Comparison of ENCODE assay signal across 14 cellular contexts in the genomic region with DNA sequence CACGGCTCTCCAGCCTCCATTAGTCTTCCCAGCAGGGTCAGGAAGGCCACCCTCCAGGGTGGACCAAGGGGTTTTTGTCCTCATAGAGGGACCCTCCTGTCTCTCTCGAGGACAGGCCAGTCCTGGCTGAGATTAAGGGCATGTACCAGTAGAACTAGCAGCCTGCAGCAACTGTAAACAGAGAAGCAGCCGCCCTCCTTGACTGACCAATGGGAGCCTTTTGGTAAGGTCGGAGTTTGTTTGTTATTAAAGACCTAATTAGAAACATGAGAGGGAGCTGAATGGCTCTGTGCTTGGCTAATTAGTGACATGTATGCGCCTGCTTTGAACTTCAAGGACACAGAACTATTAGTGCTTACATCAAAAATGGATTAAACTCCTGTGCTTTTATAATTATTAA.
DNase-seq lines count a peak whose midpoint lies in the region; ATAC-seq and TF ChIP-seq lines count a peak whose summit lies in the region.
"Had no signal": no experiment of that assay in that cellular context is flagged by ENCODE, and none has a peak within 500 bp of the region (broad histone marks: within the 10 kb centered on the region; RNA-seq: fewer than 3 reads in every experiment).

No MANE protein-coding gene starts in this region.

- H3K27me3 ChIP-seq in CD4-positive, CD25-positive, alpha-beta regulatory T cell (ENCODE audit: control insufficient read depth, insufficient read depth, low read length): no peaks in the 10 kb centered on the region
- H3K27me3 ChIP-seq in adrenal gland: no peaks in the 10 kb centered on the region
- H3K27me3 ChIP-seq: neutrophil had no signal

- no peak for DNase-seq in CD4-positive, CD25-positive, alpha-beta regulatory T cell
- DNase-seq in NCI-H128 (lab: John Stamatoyannopoulos, UW; ENCODE audit: unreplicated experiment) (peak; percentile 55), adrenal gland (peak in 6 of 7 donors; percentile 11 to 63 (median 25)), KG1 (lab: John Stamatoyannopoulos, UW) (no peak), left colon (no peak), 8988T (no peak)
- DNase-seq in stimulated activated CD4-positive, alpha-beta T cell treated with anti-CD3 and anti-CD28 coated beads, Interleukin-4, amount 100 ng/mL, for 1 hour: no peak
- DNase-seq: activated CD4-positive, CD25-positive, alpha-beta regulatory T cell treated with anti-CD3 and anti-CD28 coated beads, Interleukin-2, amount 50 U/mL, for 72 hours; Right ventricle myocardium superior; stimulated activated CD4-positive, alpha-beta T cell treated with anti-CD3 and anti-CD28 coated beads, Interleukin-2, amount 100 ng/mL, for 48 hours had no signal

- TF ChIP-seq CTCF in adrenal gland (IDR thresholded peaks at IDR 0.05): no peak
- TF ChIP-seq CTCF in nephron (IDR thresholded peaks at IDR 0.05; ENCODE audit: unreplicated experiment in 3 of 3): no peak

- H3K4me3 Mint-ChIP-seq in CD4-positive, CD25-positive, alpha-beta regulatory T cell: peak overlapping the region in 1 of 4 donors; percentile 79
- no peak overlapping the region for H3K4me3 Mint-ChIP-seq in nephron
- H3K4me3 Mint-ChIP-seq: activated naive CD4-positive, alpha-beta T cell treated with anti-CD3 and anti-CD28 coated beads, Interleukin-2, amount 50 U/mL, for 24 hours had no signal

- H3K9me3 ChIP-seq in CD4-positive, CD25-positive, alpha-beta regulatory T cell (ENCODE audit: control insufficient read depth in 2 of 2, low read length in 2 of 2): no peaks in the 10 kb centered on the region
- H3K9me3 ChIP-seq in adrenal gland (replicated peaks in 1 of 3): no peaks in the 10 kb centered on the region
- H3K9me3 ChIP-seq: neutrophil, thoracic aorta had no signal

- H3K27me3 Mint-ChIP-seq in CD4-positive, CD25-positive, alpha-beta regulatory T cell: no peaks in the 10 kb centered on the region
- H3K27me3 Mint-ChIP-seq in nephron (ENCODE audit: low read depth): peaks cover 8% of the 10 kb centered on the region
- H3K27me3 Mint-ChIP-seq: activated naive CD4-positive, alpha-beta T cell treated with anti-CD3 and anti-CD28 coated beads, Interleukin-2, amount 50 U/mL, for 24 hours had no signal

- H3K36me3 Mint-ChIP-seq in CD4-positive, CD25-positive, alpha-beta regulatory T cell: peaks cover 7% of the 10 kb centered on the region
- peaks cover 8% of the 10 kb centered on the region for H3K36me3 Mint-ChIP-seq in nephron (ENCODE audit: low read depth)
- H3K36me3 Mint-ChIP-seq: activated naive CD4-positive, alpha-beta T cell treated with anti-CD3 and anti-CD28 coated beads, Interleukin-2, amount 50 U/mL, for 24 hours had no signal

- no peak overlapping the region for H3K27ac ChIP-seq in CD4-positive, CD25-positive, alpha-beta regulatory T cell (ENCODE audit: insufficient read depth, low read length, poor library complexity, severe bottlenecking)
- H3K27ac ChIP-seq in adrenal gland: peak overlapping the region; percentile 45 to 96 (median 78)
- H3K27ac ChIP-seq: neutrophil, thoracic aorta had no signal

- no peak for ATAC-seq in CD4-positive, CD25-positive, alpha-beta regulatory T cell (ENCODE audit: low read depth in 2 of 2)
- no peak for ATAC-seq in left colon

- H3K4me3 ChIP-seq in CD4-positive, CD25-positive, alpha-beta regulatory T cell (ENCODE audit: low read depth, low read length): no peak overlapping the region
- H3K4me3 ChIP-seq in adrenal gland: no peak overlapping the region
- H3K4me3 ChIP-seq: thoracic aorta had no signal

- peaks cover 0 to 20% (median 7%) of the 10 kb centered on the region in 4 donors for H3K4me1 Mint-ChIP-seq in CD4-positive, CD25-positive, alpha-beta regulatory T cell
- H3K4me1 Mint-ChIP-seq in nephron: peaks cover 75% of the 10 kb centered on the region
- H3K4me1 Mint-ChIP-seq: activated naive CD4-positive, alpha-beta T cell treated with anti-CD3 and anti-CD28 coated beads, Interleukin-2, amount 50 U/mL, for 24 hours had no signal

- H3K4me1 ChIP-seq in CD4-positive, CD25-positive, alpha-beta regulatory T cell (ENCODE audit: control insufficient read depth, insufficient read depth, low read length, poor library complexity, severe bottlenecking): no peaks in the 10 kb centered on the region
- H3K4me1 ChIP-seq in adrenal gland (replicated peaks in 1 of 2): peaks cover 47 to 62% of the 10 kb centered on the region in 2 donors

- whole genome bisulfite sequencing in adrenal gland, 4 donors: 25 to 46% (median 39%) methylated on average over 4 to 5 of the region's 5 CpGs

- no peaks in the 10 kb centered on the region for H3K9me3 Mint-ChIP-seq in CD4-positive, CD25-positive, alpha-beta regulatory T cell
- no peaks in the 10 kb centered on the region for H3K9me3 Mint-ChIP-seq in nephron
- H3K9me3 Mint-ChIP-seq: activated naive CD4-positive, alpha-beta T cell treated with anti-CD3 and anti-CD28 coated beads, Interleukin-2, amount 50 U/mL, for 24 hours had no signal

- peak overlapping the region in 2 of 3 donors; percentile 84 to 89 for H3K27ac Mint-ChIP-seq in CD4-positive, CD25-positive, alpha-beta regulatory T cell
- H3K27ac Mint-ChIP-seq in nephron: peak overlapping the region; percentile 80 to 88 (median 83)
- H3K27ac Mint-ChIP-seq: activated naive CD4-positive, alpha-beta T cell treated with anti-CD3 and anti-CD28 coated beads, Interleukin-2, amount 50 U/mL, for 24 hours had no signal

- no peak for TF ChIP-seq POLR2A in adrenal gland (IDR thresholded peaks at IDR 0.05)

- intact Hi-C loops in adrenal gland (cut with DNase I): no loop called here
- intact Hi-C loops in left colon (cut with DNase I, micrococcal nuclease): no loop called here

- H3K36me3 ChIP-seq in CD4-positive, CD25-positive, alpha-beta regulatory T cell (ENCODE audit: control insufficient read depth, insufficient read depth, low read length): no peaks in the 10 kb centered on the region
- no peaks in the 10 kb centered on the region for H3K36me3 ChIP-seq in adrenal gland (replicated peaks in 1 of 2)
- H3K36me3 ChIP-seq: neutrophil, thoracic aorta had no signal

Comparison
In these comparisons a context has a peak if more than half of its experiments do, and no peak if none do; other contexts are left out.
1. DNase-seq: peak in NCI-H128 (single experiment) and adrenal gland (6 of 7); none in CD4-positive, CD25-positive, alpha-beta regulatory T cell (0 of 3), KG1 (single experiment), left colon (0 of 2), 8988T (single experiment) and stimulated activated CD4-positive, alpha-beta T cell treated with anti-CD3 and anti-CD28 coated beads, Interleukin-4, amount 100 ng/mL, for 1 hour (single experiment).